Comparison of ENCODE assay signal across 8 cellular contexts in genomic region chr5:131394128-131394527, GRCh38.
DNase-seq lines count a peak whose midpoint lies in the region; ATAC-seq and TF ChIP-seq lines count a peak whose summit lies in the region.

No MANE protein-coding gene starts in this region.

- no peaks in the 10 kb centered on the region for H3K27me3 ChIP-seq in SJCRH30

- no peaks in the 10 kb centered on the region for H3K4me1 ChIP-seq in SJCRH30

- H3K36me3 Mint-ChIP-seq in activated naive CD8-positive, alpha-beta T cell treated with anti-CD3 and anti-CD28 coated beads, Interleukin-2, amount 50 U/mL, for 24 hours (ENCODE audit: low read depth): peaks cover 81% of the 10 kb centered on the region
- H3K36me3 Mint-ChIP-seq in natural killer cell: peaks cover 30% of the 10 kb centered on the region

- H3K36me3 ChIP-seq in SJCRH30: peaks cover 35% of the 10 kb centered on the region

- peaks cover 84% of the 10 kb centered on the region for H3K4me1 Mint-ChIP-seq in activated naive CD8-positive, alpha-beta T cell treated with anti-CD3 and anti-CD28 coated beads, Interleukin-2, amount 50 U/mL, for 24 hours
- peaks cover 27 to 28% of the 10 kb centered on the region in 2 donors for H3K4me1 Mint-ChIP-seq in natural killer cell

- ATAC-seq in HG03066 (IDR thresholded peaks at IDR 0.05; ENCODE audit: low read depth, unreplicated experiment): peak; percentile 51
- peak; percentile 90 for ATAC-seq in activated naive CD8-positive, alpha-beta T cell treated with anti-CD3 and anti-CD28 coated beads, Interleukin-2, amount 50 U/mL, for 24 hours
- peak; percentile 71 to 93 (median 85) for ATAC-seq in natural killer cell

- no peaks in the 10 kb centered on the region for H3K9me3 Mint-ChIP-seq in activated naive CD8-positive, alpha-beta T cell treated with anti-CD3 and anti-CD28 coated beads, Interleukin-2, amount 50 U/mL, for 24 hours
- H3K9me3 Mint-ChIP-seq in natural killer cell: no peaks in the 10 kb centered on the region

- peak overlapping the region; percentile 56 for H3K4me3 Mint-ChIP-seq in activated naive CD8-positive, alpha-beta T cell treated with anti-CD3 and anti-CD28 coated beads, Interleukin-2, amount 50 U/mL, for 24 hours
- H3K4me3 Mint-ChIP-seq in natural killer cell: no peak overlapping the region

- H3K27ac ChIP-seq in SJCRH30: no peak overlapping the region

- peak overlapping the region; percentile 96 for H3K27ac Mint-ChIP-seq in activated naive CD8-positive, alpha-beta T cell treated with anti-CD3 and anti-CD28 coated beads, Interleukin-2, amount 50 U/mL, for 24 hours
- peak overlapping the region; percentile 73 to 95 for H3K27ac Mint-ChIP-seq in natural killer cell

- H3K27me3 Mint-ChIP-seq in activated naive CD8-positive, alpha-beta T cell treated with anti-CD3 and anti-CD28 coated beads, Interleukin-2, amount 50 U/mL, for 24 hours: no peaks in the 10 kb centered on the region
- H3K27me3 Mint-ChIP-seq in natural killer cell (ENCODE audit: low read depth in 2 of 2): no peaks in the 10 kb centered on the region

- DNase-seq in activated T-cell treated with anti-CD3 and anti-CD28 coated beads for 4 hours (peak; percentile 38), natural killer cell (no peak), SJCRH30 (no peak), NCI-H2029 (lab: John Stamatoyannopoulos, UW) (no peak), cerebellar nuclear complex (lab: John Stamatoyannopoulos, UW) (no peak)
- no peak for DNase-seq in activated T-cell treated with anti-CD3 and anti-CD28 coated beads, Interleukin-2, amount 50 U/mL, for 1 hour
- DNase-seq in activated naive CD8-positive, alpha-beta T cell treated with anti-CD3 and anti-CD28 coated beads, Interleukin-2, amount 50 U/mL, for 24 hours: no peak

- no peaks in the 10 kb centered on the region for H3K9me3 ChIP-seq in SJCRH30 (replicated peaks)

- intact Hi-C loops in natural killer cell (cut with micrococcal nuclease): no loop called here

- H3K4me3 ChIP-seq in SJCRH30: no peak overlapping the region

- TF ChIP-seq CTCF in natural killer cell (IDR thresholded peaks at IDR 0.05): no peak
